ENCODE assay signal across 27 cellular contexts in genomic region chr3:52645549-52645948, GRCh38. TPM values are rescaled to one million over a fixed set of nuclear protein-coding genes. Genes with fewer than 3 reads are reported as not detected.
A peak's percentile ranks its signal among the peaks of the same experiment; 100 is the strongest.
DNase-seq lines count a peak whose midpoint lies in the region; ATAC-seq, FAIRE-seq and TF ChIP-seq lines count a peak whose summit lies in the region.
"Had no signal": no experiment of that assay in that cellular context is flagged by ENCODE, and none has a peak within 500 bp of the region (broad histone marks: within the 10 kb centered on the region; RNA-seq: fewer than 3 reads in every experiment).

No MANE protein-coding gene starts in this region.

- no peak for TF ChIP-seq CTCF in kidney (IDR thresholded peaks at IDR 0.05; ENCODE audit: borderline replicate concordance, extremely low read depth, insufficient read depth)

- no peak overlapping the region for H3K14ac ChIP-seq in trophoblast cell (ENCODE audit: low read length)

- H2BK12ac ChIP-seq in trophoblast cell (ENCODE audit: low read length) = no peak overlapping the region

- intact Hi-C loops in kidney (cut with DNase I) = no loop called here

- H3K4me1 Mint-ChIP-seq in activated naive CD4-positive, alpha-beta T cell treated with anti-CD3 and anti-CD28 coated beads, Interleukin-2, amount 10 ng/mL, durations not matched to agents 7 days and 5 days = peaks cover 3% of the 10 kb centered on the region
- peaks cover 8% of the 10 kb centered on the region for H3K4me1 Mint-ChIP-seq in activated T-helper 17 cell treated with anti-CD3 and anti-CD28 coated beads, Interleukin-2, amount 50 U/mL, for 72 hours
- H3K4me1 Mint-ChIP-seq in activated naive CD8-positive, alpha-beta T cell treated with anti-CD3 and anti-CD28 coated beads, Interleukin-2, amount 50 U/mL, for 24 hours = no peaks in the 10 kb centered on the region
- H3K4me1 Mint-ChIP-seq: CD14-positive monocyte; CD8-positive, alpha-beta memory T cell; H9 had no signal

- H3K36me3 ChIP-seq in trophoblast cell (ENCODE audit: control insufficient read depth in 1 of 2, insufficient read depth in 2 of 2, low read length in 2 of 2) = peaks cover 22 to 28% of the 10 kb centered on the region in 2 experiments
- H3K36me3 ChIP-seq in kidney (ENCODE audit: control insufficient read depth in 1 of 2, insufficient read depth in 2 of 2, low read length in 2 of 2) = peaks cover 23 to 44% of the 10 kb centered on the region in 2 donors

- no peak overlapping the region for H3K4me2 ChIP-seq in trophoblast cell (ENCODE audit: low read length)

- WGBS in trophoblast cell (ENCODE audit: extremely low coverage, insufficient coverage, insufficient read length) = no CpG with 5 or more reads among the region's 6 CpGs

- no peak overlapping the region for H4K91ac ChIP-seq in trophoblast cell (ENCODE audit: low read depth, low read length)

- H3K27me3 ChIP-seq in trophoblast cell (ENCODE audit: insufficient read depth, low read length) = no peaks in the 10 kb centered on the region
- H3K27me3 ChIP-seq: BE2C, SJCRH30 had no signal

- DNase-seq in activated naive CD4-positive, alpha-beta T cell treated with anti-CD3 and anti-CD28 coated beads, Interleukin-2, amount 10 ng/mL, durations not matched to agents 7 days and 5 days = no peak
- DNase-seq in activated naive CD4-positive, alpha-beta T cell treated with Interleukin-2 at 50 U/mL for 16 hours = no peak
- DNase-seq in NCI-H146 (lab: John Stamatoyannopoulos, UW) (peak; percentile 27), trophoblast cell (peak; percentile 73 to 85), kidney (no peak), activated gamma-delta T cell treated with Interleukin-2 at 50 U/mL for 16 hours (no peak)
- DNase-seq in activated naive CD8-positive, alpha-beta T cell treated with anti-CD3 and anti-CD28 coated beads, Interleukin-2, amount 50 U/mL, for 24 hours = no peak
- DNase-seq: 8988T; ACHN; BE2C; CD8-positive, alpha-beta memory T cell; DMS153; GM23248; H9; NCI-H1092; NCI-H1436; NCI-H1930; NCI-H2107; NCI-H446; NCI-H524 treated with DMSO at 0.1 percent for 48 hours; NCI-H774; SJCRH30 had no signal

- H2BK120ac ChIP-seq in trophoblast cell (ENCODE audit: insufficient read depth, low read length, poor library complexity) = no peak overlapping the region

- ATAC-seq in activated T-helper 17 cell treated with anti-CD3 and anti-CD28 coated beads, Interleukin-2, amount 50 U/mL, for 72 hours (replicated peaks) = no peak
- ATAC-seq in activated naive CD8-positive, alpha-beta T cell treated with anti-CD3 and anti-CD28 coated beads, Interleukin-2, amount 50 U/mL, for 24 hours = no peak
- ATAC-seq: Right ventricle myocardium inferior, SK-N-SH treated with all-trans-retinoic acid at 6 μM for 48 hours had no signal

- no peak overlapping the region for H4K8ac ChIP-seq in trophoblast cell (ENCODE audit: low read depth, low read length)

- H3K9ac ChIP-seq in trophoblast cell (ENCODE audit: low read length) (no peak overlapping the region), kidney (ENCODE audit: low read length in 2 of 2) (no peak overlapping the region)
- H3K9ac ChIP-seq: GM23248 had no signal

- no peak for FAIRE-seq in kidney (lab: Jason Lieb, UNC)

- H3K36me3 Mint-ChIP-seq in activated naive CD4-positive, alpha-beta T cell treated with anti-CD3 and anti-CD28 coated beads, Interleukin-2, amount 10 ng/mL, durations not matched to agents 7 days and 5 days = peaks cover 55% of the 10 kb centered on the region
- peaks cover 97% of the 10 kb centered on the region for H3K36me3 Mint-ChIP-seq in activated T-helper 17 cell treated with anti-CD3 and anti-CD28 coated beads, Interleukin-2, amount 50 U/mL, for 72 hours (ENCODE audit: low read depth)
- H3K36me3 Mint-ChIP-seq in activated naive CD8-positive, alpha-beta T cell treated with anti-CD3 and anti-CD28 coated beads, Interleukin-2, amount 50 U/mL, for 24 hours (ENCODE audit: low read depth) = peaks cover 55% of the 10 kb centered on the region

- no peaks in the 10 kb centered on the region for H3K79me1 ChIP-seq in trophoblast cell (ENCODE audit: low read length)

- no peak overlapping the region for H2BK5ac ChIP-seq in trophoblast cell (ENCODE audit: low read depth, low read length, poor library complexity)

- H2AFZ ChIP-seq in trophoblast cell (ENCODE audit: insufficient read depth, low read length, poor library complexity) = no peak overlapping the region
- H2AFZ ChIP-seq: GM23248 had no signal

- H3K27ac Mint-ChIP-seq in activated naive CD4-positive, alpha-beta T cell treated with anti-CD3 and anti-CD28 coated beads, Interleukin-2, amount 10 ng/mL, durations not matched to agents 7 days and 5 days = peak overlapping the region; percentile 11
- H3K27ac Mint-ChIP-seq in activated T-helper 17 cell treated with anti-CD3 and anti-CD28 coated beads, Interleukin-2, amount 50 U/mL, for 72 hours = peak overlapping the region; percentile 36
- no peak overlapping the region for H3K27ac Mint-ChIP-seq in activated naive CD8-positive, alpha-beta T cell treated with anti-CD3 and anti-CD28 coated beads, Interleukin-2, amount 50 U/mL, for 24 hours
- H3K27ac Mint-ChIP-seq: CD14-positive monocyte had no signal

- H3K18ac ChIP-seq in trophoblast cell (ENCODE audit: low read length) = no peak overlapping the region

- H3K27ac ChIP-seq in trophoblast cell (ENCODE audit: low read depth, low read length) = no peak overlapping the region
- no peak overlapping the region for H3K27ac ChIP-seq in kidney (ENCODE audit: low read depth in 2 of 2, low read length in 2 of 2)
- H3K27ac ChIP-seq: GM23248, HL-60, SJCRH30 had no signal

- H3K4me1 ChIP-seq in trophoblast cell (ENCODE audit: control insufficient read depth in 1 of 2, insufficient read depth in 2 of 2, low read length in 2 of 2) = no peaks in the 10 kb centered on the region
- no peaks in the 10 kb centered on the region for H3K4me1 ChIP-seq in kidney (ENCODE audit: control insufficient read depth in 1 of 2, insufficient read depth in 1 of 2, low read depth in 1 of 2, low read length in 2 of 2)
- H3K4me1 ChIP-seq: BE2C, SJCRH30 had no signal

- CTCF ChIA-PET in activated naive CD4-positive, alpha-beta T cell treated with anti-CD3 and anti-CD28 coated beads, Interleukin-2, amount 10 ng/mL, durations not matched to agents 7 days and 5 days (lab: Charles Lee) = no interaction called here

- H3K4me3 ChIP-seq in trophoblast cell (ENCODE audit: low read depth, low read length) (no peak overlapping the region), kidney (ENCODE audit: low read length in 2 of 2) (no peak overlapping the region)
- H3K4me3 ChIP-seq: GM23248, SJCRH30 had no signal

- no peak overlapping the region for H3K23ac ChIP-seq in trophoblast cell (ENCODE audit: low read length)

- H3K9me3 ChIP-seq in trophoblast cell (ENCODE audit: insufficient read depth, low read depth, low read length) (no peaks in the 10 kb centered on the region), kidney (ENCODE audit: control insufficient read depth in 1 of 2, low read length in 2 of 2) (no peaks in the 10 kb centered on the region)
- H3K9me3 ChIP-seq: BE2C, SJCRH30 had no signal

- no peak overlapping the region for H4K12ac ChIP-seq in trophoblast cell (ENCODE audit: low read depth, low read length)

- no peak overlapping the region for H3K4ac ChIP-seq in trophoblast cell (ENCODE audit: low read depth, low read length)

- H2AK5ac ChIP-seq in trophoblast cell (ENCODE audit: low read length) = no peak overlapping the region

- H3K79me2 ChIP-seq in trophoblast cell (ENCODE audit: control insufficient read depth, insufficient read depth, low read length, poor library complexity) = no peaks in the 10 kb centered on the region

- no peak overlapping the region for H3K4me3 Mint-ChIP-seq in activated naive CD4-positive, alpha-beta T cell treated with anti-CD3 and anti-CD28 coated beads, Interleukin-2, amount 10 ng/mL, durations not matched to agents 7 days and 5 days
- H3K4me3 Mint-ChIP-seq in activated T-helper 17 cell treated with anti-CD3 and anti-CD28 coated beads, Interleukin-2, amount 50 U/mL, for 72 hours = no peak overlapping the region
- no peak overlapping the region for H3K4me3 Mint-ChIP-seq in activated naive CD8-positive, alpha-beta T cell treated with anti-CD3 and anti-CD28 coated beads, Interleukin-2, amount 50 U/mL, for 24 hours
- H3K4me3 Mint-ChIP-seq: CD14-positive monocyte; CD8-positive, alpha-beta memory T cell; H9 had no signal

- H3K27me3 Mint-ChIP-seq in activated naive CD4-positive, alpha-beta T cell treated with anti-CD3 and anti-CD28 coated beads, Interleukin-2, amount 10 ng/mL, durations not matched to agents 7 days and 5 days = no peaks in the 10 kb centered on the region
- H3K27me3 Mint-ChIP-seq in activated T-helper 17 cell treated with anti-CD3 and anti-CD28 coated beads, Interleukin-2, amount 50 U/mL, for 72 hours = no peaks in the 10 kb centered on the region
- H3K27me3 Mint-ChIP-seq in activated naive CD8-positive, alpha-beta T cell treated with anti-CD3 and anti-CD28 coated beads, Interleukin-2, amount 50 U/mL, for 24 hours = no peaks in the 10 kb centered on the region
- H3K27me3 Mint-ChIP-seq: CD8-positive, alpha-beta memory T cell had no signal

- H3K9me3 Mint-ChIP-seq in activated naive CD4-positive, alpha-beta T cell treated with anti-CD3 and anti-CD28 coated beads, Interleukin-2, amount 10 ng/mL, durations not matched to agents 7 days and 5 days = no peaks in the 10 kb centered on the region
- no peaks in the 10 kb centered on the region for H3K9me3 Mint-ChIP-seq in activated T-helper 17 cell treated with anti-CD3 and anti-CD28 coated beads, Interleukin-2, amount 50 U/mL, for 72 hours
- H3K9me3 Mint-ChIP-seq in activated naive CD8-positive, alpha-beta T cell treated with anti-CD3 and anti-CD28 coated beads, Interleukin-2, amount 50 U/mL, for 24 hours = no peaks in the 10 kb centered on the region
- H3K9me3 Mint-ChIP-seq: CD14-positive monocyte; CD8-positive, alpha-beta memory T cell; H9 had no signal

RNA-seq across cellular contexts. Expression of gene PBRM1, which starts 40.2 kb away (rescaled TPM):
- 10 to 100 TPM; 88.4 to 88.6 TPM for total RNA-seq in activated T-helper 17 cell treated with anti-CD3 and anti-CD28 coated beads, Interleukin-2, amount 50 U/mL, for 72 hours
- 33.7 and 38.9 TPM in 2 replicates for polyA plus RNA-seq in trophoblast cell (2013)
- total RNA-seq in kidney = 56.2 TPM
- 4.1 TPM for polyA plus RNA-seq in kidney (ENCODE audit: insufficient read depth, low read depth, low replicate concordance)

RNA-seq across cellular contexts. Expression of gene GNL3, which starts 40.3 kb away (rescaled TPM):
- total RNA-seq in activated T-helper 17 cell treated with anti-CD3 and anti-CD28 coated beads, Interleukin-2, amount 50 U/mL, for 72 hours = 100 to 1,000 TPM; 165 to 189 TPM
- polyA plus RNA-seq in trophoblast cell (2013) = 204 and 213 TPM in 2 replicates
- 47.8 TPM for total RNA-seq in kidney
- 27.9 TPM for polyA plus RNA-seq in kidney (ENCODE audit: insufficient read depth, low read depth, low replicate concordance)

Comparison
In these comparisons a context has a peak if more than half of its experiments do, and no peak if none do; other contexts are left out.
1. DNase-seq: peak in NCI-H146 (single experiment) and trophoblast cell (2 of 2); none in activated naive CD4-positive, alpha-beta T cell treated with anti-CD3 and anti-CD28 coated beads, Interleukin-2, amount 10 ng/mL, durations not matched to agents 7 days and 5 days (single experiment), activated naive CD4-positive, alpha-beta T cell treated with Interleukin-2 at 50 U/mL for 16 hours (single experiment), kidney (single experiment), activated naive CD8-positive, alpha-beta T cell treated with anti-CD3 and anti-CD28 coated beads, Interleukin-2, amount 50 U/mL, for 24 hours (single experiment) and activated gamma-delta T cell treated with Interleukin-2 at 50 U/mL for 16 hours (single experiment).